30 cellular contexts compared by ENCODE assay signal in the genomic region with DNA sequence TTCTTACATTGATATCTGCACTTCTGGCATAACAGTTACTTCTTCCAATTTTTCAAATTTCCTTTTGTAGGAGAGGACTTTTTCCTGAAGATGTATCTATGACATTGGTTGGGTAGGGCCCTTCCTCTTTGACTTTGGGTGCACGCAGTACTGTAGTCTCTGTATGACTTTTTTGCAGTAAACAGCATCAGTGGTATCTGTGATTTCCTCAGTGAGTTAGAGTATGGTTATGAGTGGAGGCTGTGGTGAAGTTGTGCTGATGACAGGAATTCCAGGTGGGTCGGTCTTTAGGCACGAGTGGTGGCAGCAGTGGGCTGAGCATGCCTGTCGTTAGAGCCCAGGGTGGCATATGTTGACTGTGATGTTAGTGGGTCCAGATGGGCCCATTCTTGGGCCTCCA.
"Had no signal": no experiment of that assay in that cellular context is flagged by ENCODE, and none has a peak within 500 bp of the region (broad histone marks: within the 10 kb centered on the region; RNA-seq: fewer than 3 reads in every experiment).

No MANE protein-coding gene starts in this region.

- ATAC-seq: naive thymus-derived CD4-positive, alpha-beta T cell; natural killer cell; psoas muscle; right cardiac atrium; right lobe of liver; stimulated activated memory B cell treated with anti-CD40 and anti-IgM and Interleukin-4, amounts not matched to agents 10 μg/mL and 1 μg/mL and 100 μg/mL, for 72 hours; stimulated activated naive CD8-positive, alpha-beta T cell treated with anti-CD3 and anti-CD28 coated beads, Interleukin-15, amount 100 ng/mL, for 72 hours; stimulated activated naive CD8-positive, alpha-beta T cell treated with anti-CD3 and anti-CD28 coated beads, Interleukin-15, Interleukin-2, amounts not matched to agents 100 U/mL and 50 U/mL, for 24 hours had no signal

- DNase-seq: naive thymus-derived CD4-positive, alpha-beta T cell; natural killer cell; occipital lobe; ovary; posterior cingulate gyrus; psoas muscle; right cardiac atrium; right lobe of liver; sigmoid colon; small intestine; stimulated activated CD4-positive, alpha-beta T cell treated with anti-CD3 and anti-CD28 coated beads, Interleukin-15, amount 100 ng/mL, for 24 hours; stimulated activated CD4-positive, alpha-beta T cell treated with anti-CD3 and anti-CD28 coated beads, Interleukin-2, amount 100 ng/mL, for 24 hours; stimulated activated CD4-positive, alpha-beta T cell treated with anti-CD3 and anti-CD28 coated beads, Interleukin-2, amount 100 ng/mL, for 48 hours; stimulated activated CD4-positive, alpha-beta T cell treated with anti-CD3 and anti-CD28 coated beads, Interleukin-4, amount 100 ng/mL, for 24 hours; stimulated activated naive CD4-positive, alpha-beta T cell; stimulated activated naive CD8-positive, alpha-beta T cell treated with anti-CD3 and anti-CD28 coated beads, Interleukin-15, amount 100 ng/mL, for 72 hours; stimulated activated naive CD8-positive, alpha-beta T cell treated with anti-CD3 and anti-CD28 coated beads, Interleukin-15, Interleukin-2, amounts not matched to agents 100 U/mL and 50 U/mL, for 24 hours; substantia nigra; thyroid gland; trophoblast cell; upper lobe of left lung had no signal

- H3K27ac Mint-ChIP-seq: natural killer cell; nephron; neural progenitor cell; progenitor cell of endocrine pancreas; stimulated activated memory B cell treated with anti-CD40 and anti-IgM and Interleukin-4, amounts not matched to agents 10 μg/mL and 1 μg/mL and 100 μg/mL, for 72 hours; stimulated activated naive CD8-positive, alpha-beta T cell treated with anti-CD3 and anti-CD28 coated beads, Interleukin-15, amount 100 ng/mL, for 72 hours had no signal

- H3K4me3 Mint-ChIP-seq: naive thymus-derived CD4-positive, alpha-beta T cell; natural killer cell; nephron; neural progenitor cell; stimulated activated memory B cell treated with anti-CD40 and anti-IgM and Interleukin-4, amounts not matched to agents 10 μg/mL and 1 μg/mL and 100 μg/mL, for 72 hours; stimulated activated naive CD8-positive, alpha-beta T cell treated with anti-CD3 and anti-CD28 coated beads, Interleukin-15, amount 100 ng/mL, for 72 hours had no signal

- H3K27me3 Mint-ChIP-seq: stimulated activated naive CD8-positive, alpha-beta T cell treated with anti-CD3 and anti-CD28 coated beads, Interleukin-15, amount 100 ng/mL, for 72 hours had no signal

- H3K27ac ChIP-seq: neural progenitor cell, ovary, parathyroid adenoma, psoas muscle, right lobe of liver, sigmoid colon, suprapubic skin, thoracic aorta, thyroid gland, tibial nerve, upper lobe of left lung, vagina had no signal

- H3K4me1 Mint-ChIP-seq: natural killer cell, nephron, neural progenitor cell had no signal

- H3K36me3 Mint-ChIP-seq: neural progenitor cell had no signal
